Comparison of ENCODE assay signal across 13 cellular contexts in genomic region chr2:143577489-143577888, GRCh38.
DNase-seq lines count a peak whose midpoint lies in the region; ATAC-seq, FAIRE-seq and TF ChIP-seq lines count a peak whose summit lies in the region.
"Had no signal": no experiment of that assay in that cellular context is flagged by ENCODE, and none has a peak within 500 bp of the region (broad histone marks: within the 10 kb centered on the region; RNA-seq: fewer than 3 reads in every experiment).

No MANE protein-coding gene starts in this region.

- H3K27ac Mint-ChIP-seq in WTC11 (peak overlapping the region; percentile 71; the same call in 1 of the 2 replicates), endodermal cell (no peak overlapping the region)
- H3K27ac Mint-ChIP-seq in stimulated activated naive B cell treated with anti-CD40 and anti-IgM and Interleukin-4, amounts not matched to agents 10 μg/mL and 1 μg/mL and 100 μg/mL, for 72 hours = peak overlapping the region; percentile 75
- H3K27ac Mint-ChIP-seq: CD14-positive monocyte; CD8-positive, alpha-beta T cell had no signal

- no peak overlapping the region for H3K27ac ChIP-seq in endodermal cell (ENCODE audit: low read depth, low read length)
- H3K27ac ChIP-seq: A549 had no signal

- TF ChIP-seq POLR2A in GM12892 (IDR thresholded peaks at IDR 0.05; ENCODE audit: low read depth, low read length) = no peak

- no peaks in the 10 kb centered on the region for H3K9me3 ChIP-seq in endodermal cell (ENCODE audit: control insufficient read depth, low read length)
- H3K9me3 ChIP-seq: A549, BE2C, Caco-2 had no signal

- no peaks in the 10 kb centered on the region for H3K36me3 ChIP-seq in H7 (replicated peaks; ENCODE audit: control insufficient read depth, insufficient read depth, low read length)
- H3K36me3 ChIP-seq in endodermal cell (ENCODE audit: control insufficient read depth, insufficient read depth, low read length) = no peaks in the 10 kb centered on the region
- H3K36me3 ChIP-seq: BE2C had no signal

- CTCF ChIA-PET in WTC11 (lab: Charles Lee) = no interaction called here

- H3K4me3 Mint-ChIP-seq in WTC11 (no peak overlapping the region), endodermal cell (no peak overlapping the region)
- H3K4me3 Mint-ChIP-seq in stimulated activated naive B cell treated with anti-CD40 and anti-IgM and Interleukin-4, amounts not matched to agents 10 μg/mL and 1 μg/mL and 100 μg/mL, for 72 hours = no peak overlapping the region
- H3K4me3 Mint-ChIP-seq: CD14-positive monocyte; CD8-positive, alpha-beta T cell had no signal

- no peak for TF ChIP-seq CTCF in WTC11 (IDR thresholded peaks at IDR 0.05)
- no peak for TF ChIP-seq CTCF in endodermal cell (conservative IDR thresholded peaks at IDR 0.05)

- H3K36me3 Mint-ChIP-seq in WTC11 (no peaks in the 10 kb centered on the region), endodermal cell (ENCODE audit: low read depth) (no peaks in the 10 kb centered on the region)
- H3K36me3 Mint-ChIP-seq in stimulated activated naive B cell treated with anti-CD40 and anti-IgM and Interleukin-4, amounts not matched to agents 10 μg/mL and 1 μg/mL and 100 μg/mL, for 72 hours = peaks cover 8 to 27% of the 10 kb centered on the region in 2 donors

- H3K27me3 Mint-ChIP-seq in WTC11 (ENCODE audit: low read depth) (no peaks in the 10 kb centered on the region), endodermal cell (ENCODE audit: insufficient read depth) (no peaks in the 10 kb centered on the region)
- no peaks in the 10 kb centered on the region for H3K27me3 Mint-ChIP-seq in stimulated activated naive B cell treated with anti-CD40 and anti-IgM and Interleukin-4, amounts not matched to agents 10 μg/mL and 1 μg/mL and 100 μg/mL, for 72 hours

- ATAC-seq in WTC11 = peak; percentile 87
- no peak for ATAC-seq in stimulated activated naive B cell treated with anti-CD40 and anti-IgM and Interleukin-4, amounts not matched to agents 10 μg/mL and 1 μg/mL and 100 μg/mL, for 72 hours (replicated peaks)
- ATAC-seq: A549; CD8-positive, alpha-beta T cell had no signal

- H3K4me1 Mint-ChIP-seq in WTC11 = peaks cover 33% of the 10 kb centered on the region
- peaks cover 0 to 2% of the 10 kb centered on the region in 2 donors for H3K4me1 Mint-ChIP-seq in stimulated activated naive B cell treated with anti-CD40 and anti-IgM and Interleukin-4, amounts not matched to agents 10 μg/mL and 1 μg/mL and 100 μg/mL, for 72 hours
- H3K4me1 Mint-ChIP-seq in endodermal cell = peaks cover 14% of the 10 kb centered on the region

- H3K9me3 Mint-ChIP-seq in WTC11 = no peaks in the 10 kb centered on the region
- H3K9me3 Mint-ChIP-seq in stimulated activated naive B cell treated with anti-CD40 and anti-IgM and Interleukin-4, amounts not matched to agents 10 μg/mL and 1 μg/mL and 100 μg/mL, for 72 hours = no peaks in the 10 kb centered on the region
- no peaks in the 10 kb centered on the region for H3K9me3 Mint-ChIP-seq in endodermal cell
- H3K9me3 Mint-ChIP-seq: CD14-positive monocyte; CD8-positive, alpha-beta T cell had no signal

- peak; percentile 40 for FAIRE-seq in GM12892 (lab: Jason Lieb, UNC)
- FAIRE-seq: A549 had no signal

- 91 to 100% methylated on average over 2 of the region's 2 CpGs for WGBS in endodermal cell (ENCODE audit: insufficient coverage in 1 of 2, insufficient read length in 1 of 2), 2 experiments

- POLR2A ChIA-PET in WTC11 (lab: Charles Lee) = interaction anchor here (0.7 kb wide), 1 partner anchor 21 kb away, joined by 3 read pairs; no protein-coding TSS in a partner anchor

- no peak overlapping the region for H3K9ac ChIP-seq in endodermal cell (ENCODE audit: extremely low read depth, low read length, poor library complexity, severe bottlenecking)

- no peaks in the 10 kb centered on the region for H3K27me3 ChIP-seq in H7 (ENCODE audit: control insufficient read depth, insufficient read depth, low read length)
- H3K27me3 ChIP-seq in endodermal cell (ENCODE audit: control insufficient read depth, insufficient read depth, low read length, poor library complexity, severe bottlenecking) = no peaks in the 10 kb centered on the region
- H3K27me3 ChIP-seq: BE2C had no signal

- H3K4me1 ChIP-seq in endodermal cell (ENCODE audit: control insufficient read depth, insufficient read depth, low read length) = peaks cover 3% of the 10 kb centered on the region
- H3K4me1 ChIP-seq: A549, BE2C, Caco-2 had no signal

- DNase-seq in GM12892 (ENCODE audit: insufficient read length) (no peak), H7 (peak; percentile 0), WTC11 (ENCODE audit: low spot score) (no peak), medulla oblongata (ENCODE audit: extremely low spot score) (no peak), endodermal cell (no peak)
- no peak for DNase-seq in stimulated activated naive B cell treated with anti-CD40 and anti-IgM and Interleukin-4, amounts not matched to agents 10 μg/mL and 1 μg/mL and 100 μg/mL, for 72 hours
- DNase-seq: BE2C; Caco-2; CD8-positive, alpha-beta T cell; IMR-90; KG1 had no signal

- H3K4me3 ChIP-seq in H7 (ENCODE audit: insufficient read depth, low read depth, low read length) (no peak overlapping the region), endodermal cell (ENCODE audit: low read length) (no peak overlapping the region)
- H3K4me3 ChIP-seq: A549 had no signal

TF ChIP-seq in WTC11, 78 proteins besides CTCF, POLR2A, EP300 and RAD21:
- TF ChIP-seq KAT7 (CRISPR knock-in tag; IDR thresholded peaks at IDR 0.05; ENCODE audit: borderline replicate concordance) (no peak), MLX (CRISPR knock-in tag; IDR thresholded peaks at IDR 0.05) (no peak), ZNF317 (CRISPR knock-in tag; IDR thresholded peaks at IDR 0.05; ENCODE audit: borderline replicate concordance, low read depth) (no peak), CBFB (CRISPR knock-in tag; IDR thresholded peaks at IDR 0.05; ENCODE audit: low read depth) (no peak), GABPB1 (CRISPR knock-in tag; IDR thresholded peaks at IDR 0.05) (no peak), RELA (CRISPR knock-in tag; IDR thresholded peaks at IDR 0.05; ENCODE audit: borderline replicate concordance) (no peak), SMAD3 (CRISPR knock-in tag; IDR thresholded peaks at IDR 0.05; ENCODE audit: borderline replicate concordance) (no peak), TCF7 (CRISPR knock-in tag; IDR thresholded peaks at IDR 0.05; ENCODE audit: low read depth) (no peak), SMAD4 (CRISPR knock-in tag; IDR thresholded peaks at IDR 0.05) (no peak), JUN (CRISPR knock-in tag; IDR thresholded peaks at IDR 0.05) (no peak), ZNF263 (CRISPR knock-in tag; IDR thresholded peaks at IDR 0.05; ENCODE audit: low read depth) (no peak), NFYB (CRISPR knock-in tag; conservative IDR thresholded peaks at IDR 0.05; ENCODE audit: low read depth) (no peak), ZBTB21 (CRISPR knock-in tag; IDR thresholded peaks at IDR 0.05; ENCODE audit: borderline replicate concordance) (no peak), ZBTB43 (CRISPR knock-in tag; IDR thresholded peaks at IDR 0.05) (no peak), USF1 (CRISPR knock-in tag; IDR thresholded peaks at IDR 0.05) (no peak)
TF ChIP-seq in WTC11: peak in this region for 0.
